14 cellular contexts compared by ENCODE assay signal in the genomic region with DNA sequence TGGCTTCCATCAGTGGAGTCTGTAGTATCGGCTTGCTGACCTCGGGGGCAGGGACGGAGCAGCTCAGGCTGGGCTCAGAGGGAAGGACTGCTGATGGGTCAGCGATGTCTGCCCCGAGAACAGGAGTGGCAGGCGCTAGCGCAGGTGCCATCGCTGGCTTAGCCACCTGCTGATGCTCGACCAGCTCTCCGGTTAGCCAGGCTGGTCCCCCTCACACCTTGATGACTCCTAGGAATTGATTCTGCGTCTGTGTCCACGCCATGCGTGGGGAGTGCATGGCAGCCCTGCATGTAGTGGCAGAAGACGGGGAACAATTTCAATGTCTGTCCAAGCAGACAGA.
"Had no signal": no experiment of that assay in that cellular context is flagged by ENCODE, and none has a peak within 500 bp of the region (broad histone marks: within the 10 kb centered on the region; RNA-seq: fewer than 3 reads in every experiment).

No MANE protein-coding gene starts in this region.

- FAIRE-seq: pancreas had no signal

- H3K27me3 ChIP-seq: pancreas, tibial nerve had no signal

- H3K36me3 ChIP-seq: pancreas had no signal

- H3K27ac Mint-ChIP-seq: activated CD4-positive, alpha-beta memory T cell treated with anti-CD3 and anti-CD28 coated beads, Interleukin-2, amount 10 ng/mL, durations not matched to agents 7 days and 5 days; activated naive CD8-positive, alpha-beta T cell treated with anti-CD3 and anti-CD28 coated beads for 36 hours; dendritic cell treated with granulocyte-macrophage colony-stimulating factor and Interleukin-4, amounts not matched to agents 40 ng/mL and 50 ng/mL, for 4 days; natural killer cell had no signal

- H3K27me3 Mint-ChIP-seq: activated CD4-positive, alpha-beta memory T cell treated with anti-CD3 and anti-CD28 coated beads, Interleukin-2, amount 10 ng/mL, durations not matched to agents 7 days and 5 days; activated naive CD8-positive, alpha-beta T cell treated with anti-CD3 and anti-CD28 coated beads for 36 hours; dendritic cell treated with granulocyte-macrophage colony-stimulating factor and Interleukin-4, amounts not matched to agents 40 ng/mL and 50 ng/mL, for 4 days had no signal

- H3K27ac ChIP-seq: pancreas, tibial nerve had no signal

- H3K4me3 Mint-ChIP-seq: activated CD4-positive, alpha-beta memory T cell treated with anti-CD3 and anti-CD28 coated beads, Interleukin-2, amount 10 ng/mL, durations not matched to agents 7 days and 5 days; activated naive CD8-positive, alpha-beta T cell treated with anti-CD3 and anti-CD28 coated beads for 36 hours; dendritic cell treated with granulocyte-macrophage colony-stimulating factor and Interleukin-4, amounts not matched to agents 40 ng/mL and 50 ng/mL, for 4 days; natural killer cell had no signal

- H3K36me3 Mint-ChIP-seq: natural killer cell had no signal

- DNase-seq: activated CD4-positive, alpha-beta memory T cell treated with anti-CD3 and anti-CD28 coated beads, Interleukin-2, amount 10 ng/mL, durations not matched to agents 7 days and 5 days; activated CD4-positive, alpha-beta T cell treated with anti-CD3 and anti-CD28 coated beads for 1 hour; activated gamma-delta T cell; activated naive CD8-positive, alpha-beta T cell treated with anti-CD3 and anti-CD28 coated beads for 36 hours; activated T-cell treated with anti-CD3 and anti-CD28 coated beads, Interleukin-2, amount 50 U/mL, for 48 hours; erythroblast; mucosa of descending colon; natural killer cell; pancreas; T-helper 9 cell had no signal

- H3K9me3 ChIP-seq: mucosa of descending colon, pancreas, tibial nerve had no signal

- ATAC-seq: mucosa of descending colon, natural killer cell had no signal

- H3K4me3 ChIP-seq: lung, mucosa of descending colon, pancreas, skin epidermis, tibial nerve had no signal
